In the genomic region with DNA sequence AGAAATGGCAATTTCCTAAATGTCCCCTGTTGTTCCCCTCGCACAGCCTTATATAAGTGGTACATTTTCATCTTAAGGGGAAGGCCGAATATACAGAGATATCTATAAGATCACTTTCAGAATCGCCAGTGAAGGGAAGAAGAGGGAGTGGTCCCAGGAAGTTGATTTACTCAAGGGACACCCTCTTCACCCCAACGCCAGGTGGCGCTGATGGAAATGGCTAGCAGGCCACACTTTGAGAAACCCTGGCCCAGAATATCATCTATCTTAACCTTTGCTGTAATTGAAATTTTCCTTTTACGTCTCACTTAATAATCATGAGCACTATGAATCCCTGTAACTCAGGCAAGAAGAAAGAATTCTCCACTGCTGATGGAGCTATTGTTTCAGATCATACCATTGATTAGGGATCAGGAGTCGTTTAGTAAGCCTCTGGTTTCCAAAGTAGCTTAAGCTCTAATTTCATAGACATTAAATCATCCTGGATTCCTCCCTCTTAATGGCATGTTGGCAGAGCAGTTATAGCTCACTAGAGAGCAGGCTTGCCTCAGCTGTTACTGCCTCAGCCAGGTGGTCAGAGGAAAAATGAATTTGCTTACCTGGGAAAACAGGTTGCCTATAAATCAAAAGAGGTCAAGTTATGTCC, we compare ENCODE assay signal across 8 cellular contexts.
DNase-seq lines count a peak whose midpoint lies in the region; ATAC-seq and TF ChIP-seq lines count a peak whose summit lies in the region.

No MANE protein-coding gene starts in this region.

- no peaks in the 10 kb centered on the region for H3K9me3 ChIP-seq in thyroid gland

- H3K36me3 ChIP-seq in thyroid gland = no peaks in the 10 kb centered on the region

- 43 to 45% methylated on average over 7 of the region's 7 CpGs for WGBS in thyroid gland, 2 donors

- TF ChIP-seq POLR2A in thyroid gland (IDR thresholded peaks at IDR 0.05) = no peak

- peak; percentile 54 for DNase-seq in EL
- peak; percentile 32 for DNase-seq in KBM-7
- peak; percentile 51 for DNase-seq in SHP77 treated with DMSO at 0.1 percent for 48 hours (lab: John Stamatoyannopoulos, UW)
- DNase-seq in left cardiac atrium = peak; percentile 13
- peak; percentile 40 to 47 for DNase-seq in thyroid gland
- no peak for DNase-seq in activated CD4-positive, CD25-positive, alpha-beta regulatory T cell treated with anti-CD3 and anti-CD28 coated beads, Interleukin-2, amount 50 U/mL, for 72 hours
- no peak for DNase-seq in GF-D8 (lab: John Stamatoyannopoulos, UW)

- no peaks in the 10 kb centered on the region for H3K4me1 ChIP-seq in thyroid gland

- H3K27me3 ChIP-seq in thyroid gland = no peaks in the 10 kb centered on the region

- in situ Hi-C loops in KBM-7 (cut with MboI; ENCODE audit: low pct_unique_long_range_greater_than_20kb, low sequenced_read_pairs) = no loop called here

- intact Hi-C loops in left cardiac atrium (cut with DNase I) = no loop called here
- intact Hi-C loops in thyroid gland (cut with DNase I) = no loop called here

- TF ChIP-seq CTCF in thyroid gland (IDR thresholded peaks at IDR 0.05) = peak in 3 of 6 experiments; percentile 28 to 49 (median 34)

- H3K27ac ChIP-seq in thyroid gland = no peak overlapping the region

- H3K4me3 ChIP-seq in thyroid gland (replicated peaks in 1 of 3) = no peak overlapping the region

- ATAC-seq in GM19324 (IDR thresholded peaks at IDR 0.05; ENCODE audit: low FRiP score, unreplicated experiment) (peak; percentile 87), left cardiac atrium (no peak)

Comparison
In these comparisons a context has a peak if more than half of its experiments do, and no peak if none do; other contexts are left out.
1. DNase-seq: peak in EL (single experiment), KBM-7 (single experiment), SHP77 treated with DMSO at 0.1 percent for 48 hours (single experiment), left cardiac atrium (single experiment) and thyroid gland (2 of 2); none in activated CD4-positive, CD25-positive, alpha-beta regulatory T cell treated with anti-CD3 and anti-CD28 coated beads, Interleukin-2, amount 50 U/mL, for 72 hours (single experiment) and GF-D8 (single experiment).